Comparison of ENCODE assay signal across 8 cellular contexts in the genomic region with DNA sequence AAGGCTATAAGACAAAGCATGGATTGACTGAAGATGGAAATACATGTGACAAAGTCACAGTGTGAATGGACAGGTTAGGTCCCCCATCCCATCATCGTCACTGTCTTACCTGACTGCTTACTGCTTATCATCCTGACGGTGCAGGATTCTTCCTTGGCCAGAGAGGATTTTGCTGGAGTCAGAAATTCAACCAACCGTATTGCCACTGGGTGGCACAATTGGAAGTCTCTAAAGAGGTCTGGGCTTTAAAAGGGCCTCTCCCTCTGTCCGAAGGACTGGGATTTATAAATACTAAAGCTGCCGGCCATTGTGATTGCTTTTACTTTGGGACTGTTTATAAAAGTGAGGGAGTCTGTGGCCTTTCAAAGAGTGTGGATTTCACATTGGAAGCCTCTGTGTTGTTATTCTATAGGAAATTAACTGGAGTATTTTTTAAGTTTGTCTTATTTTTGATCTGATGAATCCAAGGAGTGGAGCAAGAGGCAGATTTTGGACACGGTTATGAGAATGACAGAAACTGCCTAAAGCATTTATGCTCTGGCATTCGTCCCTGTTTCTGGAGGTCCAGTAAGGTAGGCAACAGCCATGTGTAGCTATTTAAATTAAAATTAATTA.
DNase-seq lines count a peak whose midpoint lies in the region; ATAC-seq and TF ChIP-seq lines count a peak whose summit lies in the region.

No MANE protein-coding gene starts in this region.

- H3K27ac Mint-ChIP-seq in endodermal cell (no peak overlapping the region), T-helper 17 cell (no peak overlapping the region)

- CTCF ChIA-PET in A673 (lab: Charles Lee), result no interaction called here

- no peaks in the 10 kb centered on the region for H3K79me2 ChIP-seq in OCI-LY3 (ENCODE audit: low read length)

- intact Hi-C loops in A673 (cut with micrococcal nuclease; ENCODE audit: unreplicated experiment) (loop anchor here (5.0 to 10.0 kb wide), 2 partner anchors 328 to 556 kb away; no protein-coding TSS in a partner anchor), mucosa of descending colon (cut with DNase I, micrococcal nuclease) (no loop called here)

- peak; percentile 33 for DNase-seq in A673 (ENCODE audit: low spot score)
- peak; percentile 48 for DNase-seq in HK-2 (ENCODE audit: unreplicated experiment)
- DNase-seq in endodermal cell, result peak; percentile 86
- DNase-seq in mucosa of descending colon, result peak in 1 of 3 donors; percentile 40
- no peak for DNase-seq in AML-193 (lab: John Stamatoyannopoulos, UW)
- no peak for DNase-seq in T-helper 2 cell
- DNase-seq in T-helper 17 cell, result no peak

- WGBS in endodermal cell (ENCODE audit: insufficient coverage in 1 of 2, insufficient read length in 1 of 2), 2 experiments, result 33 to 34% methylated on average over 4 to 7 of the region's 7 CpGs

- H3K4me1 Mint-ChIP-seq in endodermal cell (peaks cover 6% of the 10 kb centered on the region), T-helper 17 cell (peaks cover 2% of the 10 kb centered on the region)

- H3K36me3 ChIP-seq in A673 (ENCODE audit: insufficient read depth, low read length, poor library complexity, severe bottlenecking), result no peaks in the 10 kb centered on the region
- H3K36me3 ChIP-seq in OCI-LY3 (replicated peaks; ENCODE audit: low read depth, low read length), result no peaks in the 10 kb centered on the region
- H3K36me3 ChIP-seq in endodermal cell (ENCODE audit: control insufficient read depth, insufficient read depth, low read length), result no peaks in the 10 kb centered on the region
- no peaks in the 10 kb centered on the region for H3K36me3 ChIP-seq in mucosa of descending colon (ENCODE audit: low read depth)

- H3K9me3 Mint-ChIP-seq in endodermal cell, result no peaks in the 10 kb centered on the region

- H3K36me3 Mint-ChIP-seq in endodermal cell (ENCODE audit: low read depth) (no peaks in the 10 kb centered on the region), T-helper 17 cell (ENCODE audit: low read depth) (no peaks in the 10 kb centered on the region)

- no peaks in the 10 kb centered on the region for H3K27me3 ChIP-seq in A673 (replicated peaks; ENCODE audit: insufficient read depth, low read depth, low read length, poor library complexity)
- peaks cover 38% of the 10 kb centered on the region for H3K27me3 ChIP-seq in OCI-LY3 (ENCODE audit: low read depth, low read length)
- H3K27me3 ChIP-seq in endodermal cell (ENCODE audit: control insufficient read depth, insufficient read depth, low read length, poor library complexity, severe bottlenecking), result no peaks in the 10 kb centered on the region

- peak overlapping the region; percentile 17; the same call in 1 of the 2 replicates for H3K9ac ChIP-seq in OCI-LY3 (ENCODE audit: low read length)
- H3K9ac ChIP-seq in endodermal cell (ENCODE audit: extremely low read depth, low read length, poor library complexity, severe bottlenecking), result no peak overlapping the region

- H3K9me3 ChIP-seq in A673 (ENCODE audit: low read depth, low read length, poor library complexity, severe bottlenecking) (no peaks in the 10 kb centered on the region), OCI-LY3 (ENCODE audit: insufficient read depth, low read length) (no peaks in the 10 kb centered on the region), endodermal cell (ENCODE audit: control insufficient read depth, low read length) (no peaks in the 10 kb centered on the region), mucosa of descending colon (no peaks in the 10 kb centered on the region), T-helper 17 cell (ENCODE audit: control insufficient read depth, low read length, poor library complexity, severe bottlenecking) (no peaks in the 10 kb centered on the region)

- H3K4me3 ChIP-seq in A673 (ENCODE audit: low read depth, low read length, poor library complexity, severe bottlenecking), result no peak overlapping the region
- H3K4me3 ChIP-seq in OCI-LY3 (ENCODE audit: low read length), result peak overlapping the region; percentile 38
- H3K4me3 ChIP-seq in endodermal cell (ENCODE audit: low read length), result no peak overlapping the region
- H3K4me3 ChIP-seq in mucosa of descending colon, result no peak overlapping the region

- H3K4me1 ChIP-seq in A673 (ENCODE audit: insufficient read depth, low read length, poor library complexity, severe bottlenecking) (no peaks in the 10 kb centered on the region), OCI-LY3 (ENCODE audit: low read length) (peaks cover 26% of the 10 kb centered on the region), endodermal cell (ENCODE audit: control insufficient read depth, insufficient read depth, low read length) (no peaks in the 10 kb centered on the region), mucosa of descending colon (ENCODE audit: low read depth) (no peaks in the 10 kb centered on the region)

- ATAC-seq in mucosa of descending colon (peak; percentile 46), T-helper 17 cell (no peak)

- POLR2A ChIA-PET in A673 (lab: Charles Lee; ENCODE audit: low non-redundant PET), result no interaction called here

- TF ChIP-seq CTCF in A673 (conservative IDR thresholded peaks at IDR 0.05; ENCODE audit: low read depth, low read length), result peak; percentile 50
- peak; percentile 67 for TF ChIP-seq CTCF in OCI-LY3 (IDR thresholded peaks at IDR 0.05; ENCODE audit: low read depth, low read length)
- TF ChIP-seq CTCF in endodermal cell (conservative IDR thresholded peaks at IDR 0.05), result peak; percentile 79
- TF ChIP-seq CTCF in mucosa of descending colon (IDR thresholded peaks at IDR 0.05), result no peak

- no peaks in the 10 kb centered on the region for H4K20me1 ChIP-seq in OCI-LY3 (ENCODE audit: insufficient read depth, low read length)

- H3K27ac ChIP-seq in A673 (ENCODE audit: low read depth, low read length, poor library complexity, severe bottlenecking), result no peak overlapping the region
- H3K27ac ChIP-seq in OCI-LY3 (ENCODE audit: low read length), result no peak overlapping the region
- no peak overlapping the region for H3K27ac ChIP-seq in endodermal cell (ENCODE audit: low read depth, low read length)

- no peak overlapping the region for H3K4me3 Mint-ChIP-seq in endodermal cell
- H3K4me3 Mint-ChIP-seq in T-helper 17 cell, result no peak overlapping the region

- no peak overlapping the region for H2AFZ ChIP-seq in OCI-LY3 (ENCODE audit: low read depth, low read length)

- BruUV-seq in A673 (replicated peaks; lab: Mats Ljungman, UMichigan), result no TSS peak

- H3K27me3 Mint-ChIP-seq in endodermal cell (ENCODE audit: insufficient read depth) (no peaks in the 10 kb centered on the region), T-helper 17 cell (peaks cover 16% of the 10 kb centered on the region)

- peak overlapping the region; percentile 72 for H3K4me2 ChIP-seq in OCI-LY3 (ENCODE audit: low read length)

Comparison
In these comparisons a context has a peak if more than half of its experiments do, and no peak if none do; other contexts are left out.
1. DNase-seq: peak in A673 (single experiment), HK-2 (single experiment) and endodermal cell (single experiment); none in AML-193 (0 of 2), T-helper 2 cell (0 of 5) and T-helper 17 cell (0 of 3).